In genomic region chr16:10978124-10978523, GRCh38 we compare ENCODE assay signal across 29 cellular contexts. TPM values are rescaled to one million over a fixed set of nuclear protein-coding genes. Genes with fewer than 3 reads are reported as not detected.
DNase-seq lines count a peak whose midpoint lies in the region; ATAC-seq and TF ChIP-seq lines count a peak whose summit lies in the region.
"Had no signal": no experiment of that assay in that cellular context is flagged by ENCODE, and none has a peak within 500 bp of the region (broad histone marks: within the 10 kb centered on the region; RNA-seq: fewer than 3 reads in every experiment).

No MANE protein-coding gene starts in this region.

- H3K4me1 Mint-ChIP-seq in IgD-negative memory B cell: peaks cover 18 to 25% (median 18%) of the 10 kb centered on the region in 3 donors
- H3K4me1 Mint-ChIP-seq in stimulated activated effector memory CD8-positive, alpha-beta T cell treated with anti-CD3 and anti-CD28 coated beads, Interleukin-12 subunit alpha, Interleukin-12 subunit beta, amount 100 ng/mL, for 72 hours: peaks cover 40% of the 10 kb centered on the region

- H3K9me3 Mint-ChIP-seq in activated naive CD4-positive, alpha-beta T cell treated with anti-CD3 and anti-CD28 coated beads, Interleukin-2, amount 50 U/mL, for 72 hours: no peaks in the 10 kb centered on the region
- H3K9me3 Mint-ChIP-seq in IgD-negative memory B cell: no peaks in the 10 kb centered on the region
- no peaks in the 10 kb centered on the region for H3K9me3 Mint-ChIP-seq in stimulated activated effector memory CD8-positive, alpha-beta T cell treated with anti-CD3 and anti-CD28 coated beads, Interleukin-12 subunit alpha, Interleukin-12 subunit beta, amount 100 ng/mL, for 72 hours
- H3K9me3 Mint-ChIP-seq: activated B cell treated with CpG ODN at 0.5 μM for 24 hours had no signal

- peaks cover 19 to 32% of the 10 kb centered on the region in 2 donors for H3K36me3 Mint-ChIP-seq in activated naive CD4-positive, alpha-beta T cell treated with anti-CD3 and anti-CD28 coated beads, Interleukin-2, amount 50 U/mL, for 72 hours
- peaks cover 6% of the 10 kb centered on the region for H3K36me3 Mint-ChIP-seq in IgD-negative memory B cell
- H3K36me3 Mint-ChIP-seq in stimulated activated effector memory CD8-positive, alpha-beta T cell treated with anti-CD3 and anti-CD28 coated beads, Interleukin-12 subunit alpha, Interleukin-12 subunit beta, amount 100 ng/mL, for 72 hours: peaks cover 96% of the 10 kb centered on the region

- no peak for DNase-seq in activated naive CD4-positive, alpha-beta T cell treated with anti-CD3 and anti-CD28 coated beads, Interleukin-2, amount 50 U/mL, for 72 hours (ENCODE audit: low spot score in 2 of 2)
- DNase-seq in activated naive CD4-positive, alpha-beta T cell treated with anti-CD3 and anti-CD28 coated beads, Interleukin-2, amount 50 U/mL, for 16 hours: no peak
- DNase-seq in dorsolateral prefrontal cortex: no peak
- DNase-seq in stimulated activated effector memory CD8-positive, alpha-beta T cell treated with anti-CD3 and anti-CD28 coated beads, Interleukin-12 subunit alpha, Interleukin-12 subunit beta, amount 100 ng/mL, for 72 hours (ENCODE audit: low spot score in 2 of 2): no peak
- DNase-seq in NCI-H226: no peak
- DNase-seq: activated B cell treated with CpG ODN at 0.5 μM for 24 hours; activated CD8-positive, alpha-beta memory T cell treated with anti-CD3 and anti-CD28 coated beads for 24 hours; activated T-cell treated with anti-CD3 and anti-CD28 coated beads, Interleukin-2, amount 50 U/mL, for 48 hours; central memory CD4-positive, alpha-beta T cell; COR-L47; DMS53; H7; KBM-7; left ventricle myocardium inferior; MG63; naive thymus-derived CD4-positive, alpha-beta T cell; NCI-H1105 treated with DMSO at 0.1 percent for 48 hours; NCI-H2029 treated with DMSO at 0.1 percent for 48 hours; NCI-H2227 treated with DMSO at 0.1 percent for 48 hours; ovary; SHP77 treated with DMSO at 0.1 percent for 48 hours; upper lobe of left lung had no signal

- ATAC-seq in activated naive CD4-positive, alpha-beta T cell treated with anti-CD3 and anti-CD28 coated beads, Interleukin-2, amount 50 U/mL, for 72 hours: no peak
- ATAC-seq in stimulated activated effector memory CD8-positive, alpha-beta T cell treated with anti-CD3 and anti-CD28 coated beads, Interleukin-12 subunit alpha, Interleukin-12 subunit beta, amount 100 ng/mL, for 72 hours: no peak
- no peak for ATAC-seq in HG03196 (IDR thresholded peaks at IDR 0.05; ENCODE audit: unreplicated experiment)
- ATAC-seq: naive thymus-derived CD4-positive, alpha-beta T cell; Panc1 had no signal

- no peaks in the 10 kb centered on the region for H3K27me3 ChIP-seq in dorsolateral prefrontal cortex
- H3K27me3 ChIP-seq: ascending aorta; BLaER1 treated with 17β-estradiol and CSF1 and Interleukin-3, amounts not matched to agents 10 nM and 100 nM; MG63; ovary; upper lobe of left lung had no signal

- TF ChIP-seq CTCF in dorsolateral prefrontal cortex (IDR thresholded peaks at IDR 0.05 in 54 of 56, conservative IDR thresholded peaks at IDR 0.05 in 2 of 56; ENCODE audit: low read depth in 1 of 56, partially characterized antibody in 56 of 56): no peak

- peak overlapping the region in 30 of 59 donors; percentile 1 to 74 (median 41) for H3K27ac ChIP-seq in dorsolateral prefrontal cortex
- H3K27ac ChIP-seq: BLaER1 treated with 17β-estradiol and CSF1 and Interleukin-3, amounts not matched to agents 10 nM and 100 nM; left ventricle myocardium inferior had no signal

- H3K27me3 Mint-ChIP-seq in IgD-negative memory B cell: no peaks in the 10 kb centered on the region
- H3K27me3 Mint-ChIP-seq: activated B cell treated with CpG ODN at 0.5 μM for 24 hours; activated naive CD8-positive, alpha-beta T cell; naive thymus-derived CD4-positive, alpha-beta T cell had no signal

- intact Hi-C loops in dorsolateral prefrontal cortex (cut with DNase I): no loop called here

- no peak overlapping the region for H3K4me3 ChIP-seq in dorsolateral prefrontal cortex
- H3K4me3 ChIP-seq: ascending aorta; BLaER1 treated with 17β-estradiol and CSF1 and Interleukin-3, amounts not matched to agents 10 nM and 100 nM; left ventricle myocardium inferior; MG63; ovary; skin epidermis; upper lobe of left lung had no signal

- no peak overlapping the region for H3K4me3 Mint-ChIP-seq in IgD-negative memory B cell
- no peak overlapping the region for H3K4me3 Mint-ChIP-seq in stimulated activated effector memory CD8-positive, alpha-beta T cell treated with anti-CD3 and anti-CD28 coated beads, Interleukin-12 subunit alpha, Interleukin-12 subunit beta, amount 100 ng/mL, for 72 hours
- H3K4me3 Mint-ChIP-seq: activated B cell treated with CpG ODN at 0.5 μM for 24 hours; activated naive CD8-positive, alpha-beta T cell had no signal

- H3K27ac Mint-ChIP-seq in activated naive CD4-positive, alpha-beta T cell treated with anti-CD3 and anti-CD28 coated beads, Interleukin-2, amount 50 U/mL, for 72 hours: peak overlapping the region; percentile 69 to 73
- H3K27ac Mint-ChIP-seq in IgD-negative memory B cell: peak overlapping the region in 2 of 3 donors; percentile 81 to 95
- peak overlapping the region; percentile 54 for H3K27ac Mint-ChIP-seq in stimulated activated effector memory CD8-positive, alpha-beta T cell treated with anti-CD3 and anti-CD28 coated beads, Interleukin-12 subunit alpha, Interleukin-12 subunit beta, amount 100 ng/mL, for 72 hours
- H3K27ac Mint-ChIP-seq: activated B cell treated with CpG ODN at 0.5 μM for 24 hours had no signal

RNA-seq across cellular contexts. Expression of gene CLEC16A, which starts 33.8 kb away (rescaled TPM):
- total RNA-seq in activated naive CD4-positive, alpha-beta T cell treated with anti-CD3 and anti-CD28 coated beads, Interleukin-2, amount 50 U/mL, for 72 hours: 10 to 100 TPM; 28.0 to 33.2 TPM
- polyA plus RNA-seq in IgD-negative memory B cell: 21.1 TPM
- 10 to 100 TPM; 40.5 to 75.1 (median 58.1) TPM for total RNA-seq in dorsolateral prefrontal cortex

RNA-seq across cellular contexts. Expression of gene DEXI, which starts 35.9 kb away (rescaled TPM):
- total RNA-seq in activated naive CD4-positive, alpha-beta T cell treated with anti-CD3 and anti-CD28 coated beads, Interleukin-2, amount 50 U/mL, for 72 hours: 10 to 100 TPM; 17.1 to 30.2 TPM
- polyA plus RNA-seq in IgD-negative memory B cell: 11.4 TPM
- total RNA-seq in dorsolateral prefrontal cortex: 10 to 100 TPM; 40.9 to 88.1 (median 56.7) TPM
